ENCODE assay signal across 1 cellular context in genomic region chrX:110316351-110317078, GRCh38.
TF ChIP-seq lines count a peak whose summit lies in the region.

No MANE protein-coding gene starts in this region.

TF ChIP-seq in GM12878, 131 proteins besides CTCF, POLR2A, EP300 and RAD21:
- TF ChIP-seq ZNF384 (IDR thresholded peaks at IDR 0.05; ENCODE audit: borderline replicate concordance, low read depth, low read length) (peak; percentile 44; the same call in 1 of the 2 replicates), HDGF (IDR thresholded peaks at IDR 0.05) (no peak)
TF ChIP-seq in GM12878: peak in this region for 1.
